In the genomic region with DNA sequence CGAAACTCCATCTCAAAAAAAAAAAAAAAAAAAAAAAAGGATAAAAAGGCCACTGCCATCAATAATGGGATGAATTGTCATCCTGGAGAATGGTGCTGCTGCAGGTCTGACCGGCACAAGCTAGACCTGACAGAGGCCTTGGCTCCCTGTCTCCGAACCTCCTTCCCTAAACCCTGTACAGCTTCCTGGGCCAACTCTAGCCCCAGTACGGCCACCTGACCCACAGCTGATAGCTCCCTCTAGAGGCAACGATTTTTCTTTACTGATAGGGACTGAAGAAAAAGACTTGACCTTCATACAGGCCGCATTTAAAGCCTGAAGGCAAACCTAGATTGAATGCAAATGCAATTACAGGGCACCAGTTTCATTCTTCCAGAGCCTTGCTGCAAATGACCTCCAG, we compare ENCODE assay signal across 8 cellular contexts. TPM values are rescaled to one million over a fixed set of nuclear protein-coding genes. Genes with fewer than 3 reads are reported as not detected.
A peak's percentile ranks its signal among the peaks of the same experiment; 100 is the strongest.
DNase-seq lines count a peak whose midpoint lies in the region; TF ChIP-seq lines count a peak whose summit lies in the region.

No MANE protein-coding gene starts in this region.

- no peak overlapping the region for H3K4me3 Mint-ChIP-seq in activated naive CD4-positive, alpha-beta T cell treated with anti-CD3 and anti-CD28 coated beads, Interleukin-2, amount 10 ng/mL, durations not matched to agents 7 days and 5 days
- H3K4me3 Mint-ChIP-seq in activated naive CD4-positive, alpha-beta T cell treated with anti-CD3 and anti-CD28 coated beads for 36 hours = no peak overlapping the region

- H3K4me1 ChIP-seq in effector memory CD4-positive, alpha-beta T cell (ENCODE audit: control insufficient read depth, insufficient read depth, low read length, poor library complexity, severe bottlenecking) = no peaks in the 10 kb centered on the region

- intact Hi-C loops in activated naive CD4-positive, alpha-beta T cell treated with anti-CD3 and anti-CD28 coated beads for 36 hours (cut with micrococcal nuclease) = loop anchor here (5.0 kb wide), 1 partner anchor 36 kb away; no protein-coding TSS in a partner anchor

- peaks cover 35% of the 10 kb centered on the region for H3K36me3 ChIP-seq in effector memory CD4-positive, alpha-beta T cell (ENCODE audit: control insufficient read depth, insufficient read depth, low read length)

- peak; percentile 63 for TF ChIP-seq CTCF in fibroblast of mammary gland (conservative IDR thresholded peaks at IDR 0.05; ENCODE audit: control insufficient read depth, insufficient read depth, low read depth, low read length)

- H3K9me3 ChIP-seq in effector memory CD4-positive, alpha-beta T cell (ENCODE audit: control insufficient read depth, low read length) = no peaks in the 10 kb centered on the region

- no peaks in the 10 kb centered on the region for H3K9me3 Mint-ChIP-seq in activated naive CD4-positive, alpha-beta T cell treated with anti-CD3 and anti-CD28 coated beads, Interleukin-2, amount 10 ng/mL, durations not matched to agents 7 days and 5 days
- no peaks in the 10 kb centered on the region for H3K9me3 Mint-ChIP-seq in activated naive CD4-positive, alpha-beta T cell treated with anti-CD3 and anti-CD28 coated beads for 36 hours

- no peak overlapping the region for H3K27ac ChIP-seq in effector memory CD4-positive, alpha-beta T cell (ENCODE audit: insufficient read depth, low read length, poor library complexity, severe bottlenecking)

- CTCF ChIA-PET in activated naive CD4-positive, alpha-beta T cell treated with anti-CD3 and anti-CD28 coated beads, Interleukin-2, amount 10 ng/mL, durations not matched to agents 7 days and 5 days (lab: Charles Lee) = interaction anchor here (0.8 to 1.6 kb wide), 3 partner anchors 33 to 123 kb away, joined by 3 to 5 read pairs (median 5); a partner anchor contains a TSS
- CTCF ChIA-PET in activated naive CD4-positive, alpha-beta T cell treated with anti-CD3 and anti-CD28 coated beads for 36 hours (lab: Charles Lee) = interaction anchor here (0.9 to 3.8 kb wide), 5 partner anchors 9 to 111 kb away, joined by 3 to 17 read pairs (median 3); no protein-coding TSS in a partner anchor

- DNase-seq in activated naive CD4-positive, alpha-beta T cell treated with anti-CD3 and anti-CD28 coated beads, Interleukin-2, amount 10 ng/mL, durations not matched to agents 7 days and 5 days = no peak
- DNase-seq in activated naive CD4-positive, alpha-beta T cell treated with anti-CD3 and anti-CD28 coated beads for 36 hours = no peak
- DNase-seq in OCI-M1 (lab: John Stamatoyannopoulos, UW) (peak; percentile 57), fibroblast of mammary gland (ENCODE audit: low read depth) (peak; percentile 53), pons (ENCODE audit: low spot score) (peak; percentile 39), activated gamma-delta T cell (lab: John Stamatoyannopoulos, UW) (no peak), GM19238 (ENCODE audit: insufficient read length, low spot score) (no peak)
- no peak for DNase-seq in effector memory CD4-positive, alpha-beta T cell

- H3K27me3 ChIP-seq in effector memory CD4-positive, alpha-beta T cell (replicated peaks; ENCODE audit: control insufficient read depth, insufficient read depth, low read length, poor library complexity, severe bottlenecking) = no peaks in the 10 kb centered on the region

- no peaks in the 10 kb centered on the region for H3K27me3 Mint-ChIP-seq in activated naive CD4-positive, alpha-beta T cell treated with anti-CD3 and anti-CD28 coated beads, Interleukin-2, amount 10 ng/mL, durations not matched to agents 7 days and 5 days
- no peaks in the 10 kb centered on the region for H3K27me3 Mint-ChIP-seq in activated naive CD4-positive, alpha-beta T cell treated with anti-CD3 and anti-CD28 coated beads for 36 hours (ENCODE audit: low read depth)

- H3K36me3 Mint-ChIP-seq in activated naive CD4-positive, alpha-beta T cell treated with anti-CD3 and anti-CD28 coated beads, Interleukin-2, amount 10 ng/mL, durations not matched to agents 7 days and 5 days = peaks cover 35% of the 10 kb centered on the region
- H3K36me3 Mint-ChIP-seq in activated naive CD4-positive, alpha-beta T cell treated with anti-CD3 and anti-CD28 coated beads for 36 hours (ENCODE audit: low read depth) = peaks cover 18% of the 10 kb centered on the region

- no peak overlapping the region for H3K4me3 ChIP-seq in fibroblast of mammary gland (ENCODE audit: control insufficient read depth, low read depth, low read length)
- no peak overlapping the region for H3K4me3 ChIP-seq in effector memory CD4-positive, alpha-beta T cell (ENCODE audit: insufficient read depth, low read depth, low read length, poor library complexity, severe bottlenecking)

- H3K4me1 Mint-ChIP-seq in activated naive CD4-positive, alpha-beta T cell treated with anti-CD3 and anti-CD28 coated beads, Interleukin-2, amount 10 ng/mL, durations not matched to agents 7 days and 5 days = no peaks in the 10 kb centered on the region
- H3K4me1 Mint-ChIP-seq in activated naive CD4-positive, alpha-beta T cell treated with anti-CD3 and anti-CD28 coated beads for 36 hours (ENCODE audit: low read depth) = no peaks in the 10 kb centered on the region

- peak overlapping the region; percentile 39 for H3K27ac Mint-ChIP-seq in activated naive CD4-positive, alpha-beta T cell treated with anti-CD3 and anti-CD28 coated beads, Interleukin-2, amount 10 ng/mL, durations not matched to agents 7 days and 5 days
- H3K27ac Mint-ChIP-seq in activated naive CD4-positive, alpha-beta T cell treated with anti-CD3 and anti-CD28 coated beads for 36 hours = no peak overlapping the region

RNA-seq across cellular contexts. Expression of a gene that starts 30.7 kb away (rescaled TPM):
- total RNA-seq in activated naive CD4-positive, alpha-beta T cell treated with anti-CD3 and anti-CD28 coated beads for 36 hours = 10 to 100 TPM; 24.6 to 29.6 TPM

RNA-seq across cellular contexts. Expression of a gene that starts 31.5 kb away (rescaled TPM):
- not detected for total RNA-seq in activated naive CD4-positive, alpha-beta T cell treated with anti-CD3 and anti-CD28 coated beads for 36 hours

RNA-seq across cellular contexts. Expression of a gene that starts 32.1 kb away (rescaled TPM):
- 1 to 10 TPM; 1.7 to 1.8 TPM for total RNA-seq in activated naive CD4-positive, alpha-beta T cell treated with anti-CD3 and anti-CD28 coated beads for 36 hours

RNA-seq across cellular contexts. Expression of a gene that starts 56.2 kb away (rescaled TPM):
- 10 to 100 TPM; 15.0 to 18.3 TPM for total RNA-seq in activated naive CD4-positive, alpha-beta T cell treated with anti-CD3 and anti-CD28 coated beads for 36 hours

RNA-seq across cellular contexts. Expression of a gene that starts 57.6 kb away (rescaled TPM):
- 10 to 100 TPM; 82.4 to 87.0 TPM for total RNA-seq in activated naive CD4-positive, alpha-beta T cell treated with anti-CD3 and anti-CD28 coated beads for 36 hours

Comparison
In these comparisons a context has a peak if more than half of its experiments do, and no peak if none do; other contexts are left out.
1. DNase-seq: peak in OCI-M1 (single experiment), fibroblast of mammary gland (single experiment) and pons (single experiment); none in activated naive CD4-positive, alpha-beta T cell treated with anti-CD3 and anti-CD28 coated beads, Interleukin-2, amount 10 ng/mL, durations not matched to agents 7 days and 5 days (single experiment), activated naive CD4-positive, alpha-beta T cell treated with anti-CD3 and anti-CD28 coated beads for 36 hours (single experiment), activated gamma-delta T cell (single experiment), GM19238 (single experiment) and effector memory CD4-positive, alpha-beta T cell (0 of 3).